ENCODE assay signal across 7 cellular contexts in genomic region chr15:98865397-98866339, GRCh38.
DNase-seq lines count a peak whose midpoint lies in the region; ATAC-seq and TF ChIP-seq lines count a peak whose summit lies in the region.

No MANE protein-coding gene starts in this region.

- H3K4me3 ChIP-seq in mononuclear cell (ENCODE audit: low read length), result peak overlapping the region; percentile 40

- peaks cover 10 to 16% of the 10 kb centered on the region in 2 donors for H3K4me1 Mint-ChIP-seq in effector memory CD8-positive, alpha-beta T cell (ENCODE audit: low read depth in 2 of 2)

- peaks cover 20% of the 10 kb centered on the region for H3K4me1 ChIP-seq in mononuclear cell (ENCODE audit: insufficient read depth, low read length)

- H3K27ac Mint-ChIP-seq in effector memory CD8-positive, alpha-beta T cell, result peak overlapping the region; percentile 87 to 89

- H3K9me3 ChIP-seq in mononuclear cell (ENCODE audit: low read depth, low read length), result no peaks in the 10 kb centered on the region

- H3K27me3 ChIP-seq in mononuclear cell (ENCODE audit: insufficient read depth, low read length), result no peaks in the 10 kb centered on the region

- TF ChIP-seq POLR2A in GM18526 (IDR thresholded peaks at IDR 0.05; ENCODE audit: extremely low read depth, insufficient read length), result peak; percentile 37

- H3K4me3 Mint-ChIP-seq in effector memory CD8-positive, alpha-beta T cell, result peak overlapping the region; percentile 83 to 86

- peaks cover 12% of the 10 kb centered on the region for H3K36me3 Mint-ChIP-seq in effector memory CD8-positive, alpha-beta T cell (ENCODE audit: insufficient read depth)

- H3K27me3 Mint-ChIP-seq in effector memory CD8-positive, alpha-beta T cell, result peaks cover 0 to 10% of the 10 kb centered on the region in 2 donors

- no peaks in the 10 kb centered on the region for H3K9me3 Mint-ChIP-seq in effector memory CD8-positive, alpha-beta T cell

- DNase-seq in NCI-H526 (lab: John Stamatoyannopoulos, UW), result peak; percentile 81 to 96
- peak; percentile 25 to 51 for DNase-seq in activated CD8-positive, alpha-beta memory T cell treated with anti-CD3 and anti-CD28 coated beads for 1 hour (ENCODE audit: extremely low read depth in 1 of 2, low read depth in 1 of 2)
- peak; percentile 51 to 65 (median 62) for DNase-seq in effector memory CD8-positive, alpha-beta T cell
- peak; percentile 32 to 34 for DNase-seq in stimulated activated CD8-positive, alpha-beta memory T cell treated with anti-CD3 and anti-CD28 coated beads, Interleukin-7, amount 100 ng/mL, for 1 hour (ENCODE audit: low read depth in 2 of 2)

- ATAC-seq in HG03045 (IDR thresholded peaks at IDR 0.05; ENCODE audit: unreplicated experiment), result peak; percentile 85
- peak; percentile 92 for ATAC-seq in effector memory CD8-positive, alpha-beta T cell (replicated peaks)

Comparison
In these comparisons a context has a peak if more than half of its experiments do, and no peak if none do; other contexts are left out.
1. Peak in every context shown above with its lines: DNase-seq, ATAC-seq and H3K4me3 ChIP-seq.
2. DNase-seq: peak in every context shown above with its lines; median percentile 88 in NCI-H526; 62 in effector memory CD8-positive, alpha-beta T cell; 38 in activated CD8-positive, alpha-beta memory T cell treated with anti-CD3 and anti-CD28 coated beads for 1 hour; 33 in stimulated activated CD8-positive, alpha-beta memory T cell treated with anti-CD3 and anti-CD28 coated beads, Interleukin-7, amount 100 ng/mL, for 1 hour.